ENCODE assay signal across 8 cellular contexts in the genomic region with DNA sequence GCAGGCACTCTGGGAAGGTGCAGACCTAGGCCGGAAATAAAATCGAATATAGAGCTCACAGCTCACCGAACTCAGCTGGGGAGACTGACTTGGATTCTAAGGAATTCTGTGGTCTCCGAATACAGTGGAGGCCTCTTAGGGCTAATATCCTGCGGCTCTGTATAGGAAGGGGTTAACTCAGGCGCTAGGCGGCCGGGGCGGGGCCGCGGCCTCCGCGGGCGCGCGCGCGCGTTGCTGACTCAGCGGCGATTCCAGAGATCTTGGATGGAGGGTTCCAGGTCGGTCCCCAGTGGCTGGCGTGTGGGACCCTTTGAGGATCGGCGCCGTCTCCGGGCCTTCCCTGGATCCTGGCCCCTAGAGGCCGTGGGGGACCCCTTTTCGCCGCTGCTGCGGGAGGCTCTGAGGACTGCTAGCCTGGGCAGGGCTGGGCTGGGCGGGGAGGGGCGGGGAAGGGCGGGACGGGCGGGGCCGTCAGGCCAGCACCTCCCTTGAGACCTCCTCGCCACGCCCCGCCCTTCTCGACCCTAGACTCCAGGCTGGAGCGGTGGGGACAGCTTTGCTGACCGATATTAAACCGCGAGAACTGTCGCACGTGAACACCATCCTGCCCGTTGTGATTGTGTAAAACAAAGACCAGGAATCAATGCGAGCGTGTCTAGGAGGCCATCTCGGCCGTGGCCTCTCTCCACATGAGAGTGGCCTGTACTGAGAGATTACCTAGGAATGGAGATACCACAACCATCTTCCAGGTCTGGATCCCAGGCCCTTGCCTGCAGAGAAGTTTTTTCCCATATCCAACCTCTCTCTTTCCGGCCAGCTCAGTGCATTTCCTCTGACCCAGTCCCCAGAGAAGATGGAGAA. TPM values are rescaled to one million over a fixed set of nuclear protein-coding genes. Genes with fewer than 3 reads are reported as not detected.
DNase-seq lines count a peak whose midpoint lies in the region; ATAC-seq and TF ChIP-seq lines count a peak whose summit lies in the region.

No MANE protein-coding gene starts in this region.

- peak overlapping the region; percentile 56 to 87 (median 86) for H3K27ac Mint-ChIP-seq in CD4-positive, CD25-positive, alpha-beta regulatory T cell

- H3K4me2 ChIP-seq in SU-DHL-6 (ENCODE audit: low read depth, low read length, poor library complexity, severe bottlenecking) (peak overlapping the region; percentile 82), osteoblast (ENCODE audit: insufficient read depth, low read length) (peak overlapping the region; percentile 88)

- H3K9me3 ChIP-seq in CD4-positive, CD25-positive, alpha-beta regulatory T cell (ENCODE audit: control insufficient read depth in 2 of 2, low read length in 2 of 2), result no peaks in the 10 kb centered on the region
- H3K9me3 ChIP-seq in SU-DHL-6 (ENCODE audit: insufficient read depth, low read length), result no peaks in the 10 kb centered on the region
- no peaks in the 10 kb centered on the region for H3K9me3 ChIP-seq in osteoblast (ENCODE audit: low read depth, low read length)
- H3K9me3 ChIP-seq in tibial artery, result no peaks in the 10 kb centered on the region

- DNase-seq in CD4-positive, CD25-positive, alpha-beta regulatory T cell, result peak; percentile 64 to 77 (median 71)
- DNase-seq in NCI-H1417 (lab: John Stamatoyannopoulos, UW), result peak; percentile 85 to 95 (median 94)
- DNase-seq in activated naive CD8-positive, alpha-beta T cell treated with anti-CD3 and anti-CD28 coated beads, Interleukin-2, amount 50 U/mL, for 16 hours (ENCODE audit: low read depth, low spot score), result peak; percentile 52
- DNase-seq in Right ventricle myocardium inferior (ENCODE audit: missing footprints), result peak; percentile 94
- DNase-seq in osteoblast (ENCODE audit: insufficient read length, low spot score, missing footprints), result peak; percentile 99
- peak; percentile 91 to 96 for DNase-seq in tibial artery

- H3K79me2 ChIP-seq in SU-DHL-6 (ENCODE audit: insufficient read depth, low read length) (no peaks in the 10 kb centered on the region), osteoblast (ENCODE audit: insufficient read depth, low read length) (peaks cover 32% of the 10 kb centered on the region)

- peaks cover 41% of the 10 kb centered on the region for H3K27me3 Mint-ChIP-seq in CD4-positive, CD25-positive, alpha-beta regulatory T cell

- H3K36me3 Mint-ChIP-seq in CD4-positive, CD25-positive, alpha-beta regulatory T cell, result no peaks in the 10 kb centered on the region

- ATAC-seq in CD4-positive, CD25-positive, alpha-beta regulatory T cell (ENCODE audit: low read depth in 2 of 2), result peak; percentile 18 to 26
- ATAC-seq in GM21528 (IDR thresholded peaks at IDR 0.05; ENCODE audit: low FRiP score, unreplicated experiment) (peak; percentile 21), Right ventricle myocardium inferior (peak; percentile 50)

- no peaks in the 10 kb centered on the region for H3K9me2 ChIP-seq in SU-DHL-6 (replicated peaks; ENCODE audit: insufficient read depth, low read length)

- peaks cover 11% of the 10 kb centered on the region; the same call in 1 of the 2 replicates for H3F3A ChIP-seq in SU-DHL-6 (ENCODE audit: insufficient read depth)

- H3K36me3 ChIP-seq in CD4-positive, CD25-positive, alpha-beta regulatory T cell (ENCODE audit: control insufficient read depth, insufficient read depth, low read length), result no peaks in the 10 kb centered on the region
- H3K36me3 ChIP-seq in SU-DHL-6 (ENCODE audit: low read length) (no peaks in the 10 kb centered on the region), osteoblast (ENCODE audit: insufficient read depth, low read length) (peaks cover 5% of the 10 kb centered on the region), tibial artery (peaks cover 3 to 5% (median 5%) of the 10 kb centered on the region in 3 donors)

- H3K9me3 Mint-ChIP-seq in CD4-positive, CD25-positive, alpha-beta regulatory T cell, result peaks cover 0 to 2% (median 0%) of the 10 kb centered on the region in 7 donors

- no peaks in the 10 kb centered on the region for H4K20me1 ChIP-seq in SU-DHL-6 (ENCODE audit: low read depth, low read length)
- peaks cover 29% of the 10 kb centered on the region for H4K20me1 ChIP-seq in osteoblast (ENCODE audit: insufficient read depth, low read length)

- peak overlapping the region; percentile 64 for H3K9ac ChIP-seq in SU-DHL-6 (ENCODE audit: low read length)

- H3K4me3 Mint-ChIP-seq in CD4-positive, CD25-positive, alpha-beta regulatory T cell, result peak overlapping the region; percentile 88 to 95 (median 92)

- peaks cover 2% of the 10 kb centered on the region for H3K27me3 ChIP-seq in CD4-positive, CD25-positive, alpha-beta regulatory T cell (ENCODE audit: control insufficient read depth, insufficient read depth, low read length)
- H3K27me3 ChIP-seq in SU-DHL-6 (ENCODE audit: low read length) (no peaks in the 10 kb centered on the region), osteoblast (ENCODE audit: insufficient read depth, low read length) (no peaks in the 10 kb centered on the region), tibial artery (no peaks in the 10 kb centered on the region)

- peak overlapping the region; percentile 83 for H3K4me3 ChIP-seq in CD4-positive, CD25-positive, alpha-beta regulatory T cell (ENCODE audit: low read depth, low read length)
- peak overlapping the region; percentile 69 for H3K4me3 ChIP-seq in SU-DHL-6 (ENCODE audit: insufficient read depth, low read length, poor library complexity, severe bottlenecking)
- peak overlapping the region; percentile 73 for H3K4me3 ChIP-seq in osteoblast (ENCODE audit: insufficient read depth, low read length)
- H3K4me3 ChIP-seq in tibial artery, result peak overlapping the region; percentile 70 to 100

- H3K4me1 ChIP-seq in CD4-positive, CD25-positive, alpha-beta regulatory T cell (ENCODE audit: control insufficient read depth, insufficient read depth, low read length, poor library complexity, severe bottlenecking), result peaks cover 92% of the 10 kb centered on the region
- peaks cover 54% of the 10 kb centered on the region for H3K4me1 ChIP-seq in osteoblast (ENCODE audit: insufficient read depth, low read length)
- peaks cover 3 to 82% (median 63%) of the 10 kb centered on the region in 4 donors for H3K4me1 ChIP-seq in tibial artery

- H3K4me1 Mint-ChIP-seq in CD4-positive, CD25-positive, alpha-beta regulatory T cell, result peaks cover 6 to 68% (median 38%) of the 10 kb centered on the region in 4 donors

- H3K27ac ChIP-seq in CD4-positive, CD25-positive, alpha-beta regulatory T cell (ENCODE audit: insufficient read depth, low read length, poor library complexity, severe bottlenecking), result peak overlapping the region; percentile 85
- peak overlapping the region; percentile 70 for H3K27ac ChIP-seq in SU-DHL-6 (ENCODE audit: low read depth, low read length)
- peak overlapping the region; percentile 94 for H3K27ac ChIP-seq in osteoblast (ENCODE audit: low read depth, low read length)
- peak overlapping the region; percentile 88 to 94 for H3K27ac ChIP-seq in tibial artery

- intact Hi-C loops in Right ventricle myocardium inferior (cut with DNase I) (loop anchor here (2.0 kb wide), 2 partner anchors 69 to 99 kb away; a partner anchor contains a TSS), tibial artery (cut with DNase I; ENCODE audit: low total_unique reads) (no loop called here)

- peak overlapping the region; percentile 94 for H2AFZ ChIP-seq in SU-DHL-6 (ENCODE audit: low read depth, low read length, severe bottlenecking)
- peak overlapping the region; percentile 92 for H2AFZ ChIP-seq in osteoblast (ENCODE audit: low read length)

- TF ChIP-seq CTCF in SU-DHL-6 (IDR thresholded peaks at IDR 0.05; ENCODE audit: insufficient read depth, low read length, poor library complexity, severe bottlenecking) (no peak), osteoblast (IDR thresholded peaks at IDR 0.05; ENCODE audit: extremely low read depth, low read depth, low read length) (no peak), tibial artery (IDR thresholded peaks at IDR 0.05) (no peak)

RNA-seq across cellular contexts. Expression of a gene that starts 1.4 kb away (rescaled TPM):
- 4.8 TPM for total RNA-seq in CD4-positive, CD25-positive, alpha-beta regulatory T cell
- 1 to 10 TPM in 1 of 4 donors, under 1 TPM in 3; 0.38 to 1.1 (median 0.66) TPM for polyA plus RNA-seq in CD4-positive, CD25-positive, alpha-beta regulatory T cell
- total RNA-seq in Right ventricle myocardium inferior (26.1 TPM), osteoblast (14.7 and 19.9 TPM in 2 replicates)

RNA-seq across cellular contexts. Expression of a gene that starts 3.5 kb away (rescaled TPM):
- total RNA-seq in CD4-positive, CD25-positive, alpha-beta regulatory T cell, result 20.6 TPM
- 100 to 1,000 TPM in 1 of 4 donors, 10 to 100 TPM in 3; 45.2 to 133 (median 63.9) TPM for polyA plus RNA-seq in CD4-positive, CD25-positive, alpha-beta regulatory T cell
- total RNA-seq in Right ventricle myocardium inferior, result 1.5 TPM
- total RNA-seq in osteoblast, result 0.59 and 2.2 TPM in 2 replicates

RNA-seq across cellular contexts. Expression of a gene that starts 4.2 kb away (rescaled TPM):
- total RNA-seq in CD4-positive, CD25-positive, alpha-beta regulatory T cell, result 54.9 TPM
- polyA plus RNA-seq in CD4-positive, CD25-positive, alpha-beta regulatory T cell, result 1 to 10 TPM in 3 of 4 donors, under 1 TPM in 1; 0.94 to 1.7 (median 1.4) TPM
- 7.3 TPM for total RNA-seq in Right ventricle myocardium inferior
- total RNA-seq in osteoblast, result 18.6 and 19.2 TPM in 2 replicates

RNA-seq across cellular contexts. Expression of a gene that starts 19.1 kb away (rescaled TPM):
- total RNA-seq in CD4-positive, CD25-positive, alpha-beta regulatory T cell, result 13.7 TPM
- polyA plus RNA-seq in CD4-positive, CD25-positive, alpha-beta regulatory T cell, result 1 to 10 TPM; 2.8 to 4.0 (median 3.8) TPM
- 15.0 TPM for total RNA-seq in Right ventricle myocardium inferior
- 13.8 TPM in 2 replicates for total RNA-seq in osteoblast

Comparison
In these comparisons a context has a peak if more than half of its experiments do, and no peak if none do; other contexts are left out.
1. Peak in every context shown above with its lines: DNase-seq, ATAC-seq, H3K4me3 ChIP-seq and H3K27ac ChIP-seq.